ENCODE assay signal across 1 cellular context in genomic region chr12:110421701-110422100, GRCh38.
TF ChIP-seq lines count a peak whose summit lies in the region.

No MANE protein-coding gene starts in this region.

TF ChIP-seq in H1, 55 proteins besides CTCF, POLR2A, EP300 and RAD21:
- no peak for TF ChIP-seq SRF (IDR thresholded peaks at IDR 0.05; ENCODE audit: low read depth, low read length)
- no peak for TF ChIP-seq TAF1 (IDR thresholded peaks at IDR 0.05; ENCODE audit: low read depth, low read length)
- TF ChIP-seq HDAC6 (IDR thresholded peaks at IDR 0.05; ENCODE audit: low read depth, low read length): no peak
- no peak for TF ChIP-seq EZH2 (IDR thresholded peaks at IDR 0.05; ENCODE audit: low read depth, low read length, severe bottlenecking)
- no peak for TF ChIP-seq NANOG (IDR thresholded peaks at IDR 0.05; ENCODE audit: insufficient read depth, low read depth, low read length, poor library complexity, severe bottlenecking)
- no peak for TF ChIP-seq CTBP2 (IDR thresholded peaks at IDR 0.05; ENCODE audit: borderline replicate concordance, insufficient read depth, insufficient read length, low read length)
- no peak for TF ChIP-seq JUND (IDR thresholded peaks at IDR 0.05; ENCODE audit: low read length)
- TF ChIP-seq RXRA (IDR thresholded peaks at IDR 0.05; ENCODE audit: insufficient read depth, low read depth, low read length): no peak
- TF ChIP-seq KDM5A (IDR thresholded peaks at IDR 0.05; ENCODE audit: low read length): no peak
- TF ChIP-seq POLR2AphosphoS5 (IDR thresholded peaks at IDR 0.05; ENCODE audit: low read depth, low read length): no peak
